Comparison of ENCODE assay signal across 1 cellular context in genomic region chr6:40295251-40295949, GRCh38.
TF ChIP-seq lines count a peak whose summit lies in the region.

No MANE protein-coding gene starts in this region.

TF ChIP-seq in SK-N-SH, 30 proteins besides CTCF, POLR2A, EP300 and RAD21 (continued from another document):
- TF ChIP-seq USF1 (IDR thresholded peaks at IDR 0.05; ENCODE audit: borderline replicate concordance, low read depth) (no peak), GATA2 (CRISPR knock-in tag; IDR thresholded peaks at IDR 0.05) (no peak), IRF3 (IDR thresholded peaks at IDR 0.05; ENCODE audit: low read depth, low read length) (no peak), ZBTB33 (IDR thresholded peaks at IDR 0.05; ENCODE audit: borderline replicate concordance, low read depth) (no peak), TAF1 (IDR thresholded peaks at IDR 0.05; ENCODE audit: borderline replicate concordance, low read depth, low read length) (no peak), POLR2AphosphoS5 (IDR thresholded peaks at IDR 0.05; ENCODE audit: low read depth, low read length) (no peak), CHD2 (IDR thresholded peaks at IDR 0.05; ENCODE audit: low read length, partially characterized antibody) (no peak), FOSL2 (IDR thresholded peaks at IDR 0.05; ENCODE audit: borderline replicate concordance, low read depth) (no peak), TEAD4 (IDR thresholded peaks at IDR 0.05; ENCODE audit: borderline replicate concordance, insufficient read depth) (no peak), NRF1 (IDR thresholded peaks at IDR 0.05; ENCODE audit: low read depth, low read length) (no peak), FOXM1 (IDR thresholded peaks at IDR 0.05; ENCODE audit: low read depth) (no peak), SMC3 (IDR thresholded peaks at IDR 0.05; ENCODE audit: low read depth, low read length) (no peak), PBX3 (IDR thresholded peaks at IDR 0.05) (no peak), MEF2A (IDR thresholded peaks at IDR 0.05; ENCODE audit: borderline replicate concordance, low read depth) (no peak)
